In genomic region chr16:81095953-81096714, GRCh38 we compare ENCODE assay signal across 8 cellular contexts. TPM values are rescaled to one million over a fixed set of nuclear protein-coding genes. Genes with fewer than 3 reads are reported as not detected.
DNase-seq lines count a peak whose midpoint lies in the region; ATAC-seq and TF ChIP-seq lines count a peak whose summit lies in the region.

TSS of gene GCSH (minus strand) at chr16:81096395. CDS start at chr16:81096278, 117 bp downstream.

- TF ChIP-seq POLR2A in lower leg skin (IDR thresholded peaks at IDR 0.05): no peak

- peaks cover 15 to 17% (median 16%) of the 10 kb centered on the region in 3 donors for H3K27me3 Mint-ChIP-seq in CD14-positive monocyte (ENCODE audit: low read depth in 3 of 3)
- H3K27me3 Mint-ChIP-seq in activated CD8-positive, alpha-beta T cell treated with anti-CD3 and anti-CD28 coated beads for 36 hours: no peaks in the 10 kb centered on the region

- H3K4me1 Mint-ChIP-seq in CD14-positive monocyte: peaks cover 15% of the 10 kb centered on the region
- H3K4me1 Mint-ChIP-seq in activated CD8-positive, alpha-beta T cell treated with anti-CD3 and anti-CD28 coated beads for 36 hours (ENCODE audit: low read depth): peaks cover 14% of the 10 kb centered on the region

- POLR2A ChIA-PET in activated CD8-positive, alpha-beta T cell treated with anti-CD3 and anti-CD28 coated beads for 36 hours (lab: Charles Lee): no interaction called here

- DNase-seq in CD14-positive monocyte (ENCODE audit: low spot score): peak; percentile 99
- peak; percentile 93 for DNase-seq in NCI-H82 treated with DMSO at 0.1 percent for 48 hours (lab: John Stamatoyannopoulos, UW; ENCODE audit: unreplicated experiment)
- peak; percentile 99 for DNase-seq in activated CD8-positive, alpha-beta T cell treated with anti-CD3 and anti-CD28 coated beads for 36 hours
- DNase-seq in ecto neural progenitor cell (ENCODE audit: low spot score): peak; percentile 100
- peak; percentile 98 to 100 for DNase-seq in lower leg skin (ENCODE audit: low spot score in 2 of 2)
- DNase-seq in stimulated activated CD4-positive, alpha-beta T cell treated with anti-CD3 and anti-CD28 coated beads, Interleukin-4, amount 100 ng/mL, for 48 hours (ENCODE audit: low read depth in 2 of 2): peak; percentile 95 to 99

- H3K4me3 Mint-ChIP-seq in CD14-positive monocyte: peak within 1 kb of the TSS; percentile 76 to 89
- H3K4me3 Mint-ChIP-seq in activated CD8-positive, alpha-beta T cell treated with anti-CD3 and anti-CD28 coated beads for 36 hours: peak within 1 kb of the TSS; percentile 75

- WGBS in lower leg skin, 2 donors: 0% methylated on average over 17 to 34 of the region's 83 CpGs

- intact Hi-C loops in CD14-positive monocyte (cut with micrococcal nuclease) (loop anchor here (1.0 to 10.0 kb wide), 8 partner anchors 19 to 639 kb away; partner anchors contain the start of genes C16orf46 (in 2 of the 2), CENPN (in 2 of the 2), CMC2 (in 2 of the 2) and ATMIN (in 1 of the 2)), lower leg skin (cut with DNase I; ENCODE audit: low total_unique reads) (no loop called here)
- intact Hi-C loops in activated CD8-positive, alpha-beta T cell treated with anti-CD3 and anti-CD28 coated beads for 36 hours (cut with micrococcal nuclease): loop anchor here (1.0 kb wide), 1 partner anchor 20 kb away; no protein-coding TSS in a partner anchor

- TF ChIP-seq CTCF in CD14-positive monocyte (IDR thresholded peaks at IDR 0.05): no peak
- TF ChIP-seq CTCF in activated CD8-positive, alpha-beta T cell treated with anti-CD3 and anti-CD28 coated beads for 36 hours (IDR thresholded peaks at IDR 0.05): no peak
- no peak for TF ChIP-seq CTCF in lower leg skin (IDR thresholded peaks at IDR 0.05)

- ATAC-seq in GM19438 (IDR thresholded peaks at IDR 0.05; ENCODE audit: low read depth, unreplicated experiment): peak; percentile 99
- peak; percentile 92 for ATAC-seq in HG03575 (IDR thresholded peaks at IDR 0.05; ENCODE audit: extremely low read depth, insufficient number of reproducible peaks, low FRiP score, unreplicated experiment)
- ATAC-seq in activated CD8-positive, alpha-beta T cell treated with anti-CD3 and anti-CD28 coated beads for 36 hours: peak; percentile 99

- peak within 1 kb of the TSS; percentile 77 for H3K4me3 ChIP-seq in lower leg skin (ENCODE audit: low read depth, poor library complexity, severe bottlenecking)

- H3K27ac Mint-ChIP-seq in CD14-positive monocyte: peak within 1 kb of the TSS in 3 of 7 donors; percentile 33 to 78 (median 55)
- peak within 1 kb of the TSS; percentile 64 for H3K27ac Mint-ChIP-seq in activated CD8-positive, alpha-beta T cell treated with anti-CD3 and anti-CD28 coated beads for 36 hours

- CTCF ChIA-PET in activated CD8-positive, alpha-beta T cell treated with anti-CD3 and anti-CD28 coated beads for 36 hours (lab: Charles Lee): no interaction called here

- no peaks in the 10 kb centered on the region for H3K36me3 Mint-ChIP-seq in CD14-positive monocyte
- no peaks in the 10 kb centered on the region for H3K36me3 Mint-ChIP-seq in activated CD8-positive, alpha-beta T cell treated with anti-CD3 and anti-CD28 coated beads for 36 hours (ENCODE audit: low read depth)

- peaks cover 0 to 2% (median 0%) of the 10 kb centered on the region in 7 donors for H3K9me3 Mint-ChIP-seq in CD14-positive monocyte
- H3K9me3 Mint-ChIP-seq in activated CD8-positive, alpha-beta T cell treated with anti-CD3 and anti-CD28 coated beads for 36 hours: peaks cover 2% of the 10 kb centered on the region

RNA-seq across cellular contexts. Expression of gene GCSH, which starts in this region (rescaled TPM):
- polyA plus RNA-seq in CD14-positive monocyte: 1 to 10 TPM; 1.0 to 2.0 TPM
- total RNA-seq in activated CD8-positive, alpha-beta T cell treated with anti-CD3 and anti-CD28 coated beads for 36 hours: 10 to 100 TPM; 21.0 to 25.3 TPM
- 10 to 100 TPM in 2 of 4 donors, 1 to 10 TPM in 2; 4.8 to 10.6 (median 7.7) TPM for total RNA-seq in lower leg skin

Comparison
In these comparisons a context has a peak if more than half of its experiments do, and no peak if none do; other contexts are left out.
1. Peak in every context shown above with its lines: DNase-seq, ATAC-seq and H3K4me3 ChIP-seq.